ENCODE assay signal across 27 cellular contexts in genomic region chr10:130422366-130423324, GRCh38.
"Had no signal": no experiment of that assay in that cellular context is flagged by ENCODE, and none has a peak within 500 bp of the region (broad histone marks: within the 10 kb centered on the region; RNA-seq: fewer than 3 reads in every experiment).

No MANE protein-coding gene starts in this region.

- ATAC-seq: activated CD8-positive, alpha-beta T cell treated with anti-CD3 and anti-CD28 coated beads for 36 hours; activated naive CD4-positive, alpha-beta T cell treated with anti-CD3 and anti-CD28 coated beads, Interleukin-2, amount 50 U/mL, for 72 hours; gastrocnemius medialis; left ventricle myocardium superior; pancreas; right cardiac atrium; T-helper 17 cell had no signal

- DNase-seq: activated B cell treated with CpG ODN at 0.5 μM for 24 hours; activated CD4-positive, alpha-beta T cell treated with anti-CD3 and anti-CD28 coated beads, Interleukin-2, amount 50 U/mL, for 1 hour; activated CD8-positive, alpha-beta T cell treated with anti-CD3 and anti-CD28 coated beads for 36 hours; activated naive CD4-positive, alpha-beta T cell; activated T-cell treated with anti-CD3 and anti-CD28 coated beads, Interleukin-2, amount 50 U/mL, for 48 hours; central memory CD4-positive, alpha-beta T cell; effector CD4-positive, alpha-beta T cell; gastrocnemius medialis; glutamatergic neuron; left ventricle myocardium superior; mammary epithelial cell; naive B cell; nephron progenitor cell; pancreas; right cardiac atrium; stimulated activated CD4-positive, alpha-beta T cell treated with anti-CD3 and anti-CD28 coated beads, Interleukin-15, amount 100 ng/mL, for 24 hours; stimulated activated naive CD4-positive, alpha-beta T cell treated with Interleukin-2 at 50 U/mL for 16 hours; T-helper 17 cell had no signal

- H3K4me1 Mint-ChIP-seq: activated B cell treated with CpG ODN at 0.5 μM for 24 hours, naive B cell had no signal

- H3K4me1 ChIP-seq: breast epithelium, gastrocnemius medialis, pancreas, tibial nerve had no signal

- H3K27me3 Mint-ChIP-seq: activated B cell treated with CpG ODN at 0.5 μM for 24 hours; activated CD8-positive, alpha-beta T cell treated with anti-CD3 and anti-CD28 coated beads for 36 hours; dendritic cell treated with granulocyte-macrophage colony-stimulating factor and Interleukin-4, amounts not matched to agents 40 ng/mL and 50 ng/mL, for 4 days had no signal

- FAIRE-seq: endometrium, islet of Langerhans, pancreas had no signal

- H3K4me3 ChIP-seq: breast epithelium, gastrocnemius medialis, pancreas, tibial nerve had no signal

- H3K27ac Mint-ChIP-seq: activated B cell treated with CpG ODN at 0.5 μM for 24 hours; activated CD8-positive, alpha-beta T cell treated with anti-CD3 and anti-CD28 coated beads for 36 hours; activated naive CD4-positive, alpha-beta T cell treated with anti-CD3 and anti-CD28 coated beads, Interleukin-2, amount 50 U/mL, for 72 hours; activated T-helper 2 cell treated with anti-CD3 and anti-CD28 coated beads, Interferon-gamma antibody, Interleukin-2, Interleukin-4, amounts not matched to agents 10 μg/mL and 5 μg/mL and 100 μg/mL, durations not matched to agents 14 hours and 24 hours and 36 hours; dendritic cell treated with granulocyte-macrophage colony-stimulating factor and Interleukin-4, amounts not matched to agents 40 ng/mL and 50 ng/mL, for 4 days; mesothelial cell of epicardium; naive B cell; nephron progenitor cell; T-helper 17 cell had no signal

- H3K27ac ChIP-seq: breast epithelium, epithelial cell of prostate, gastrocnemius medialis, pancreas, tibial nerve had no signal

- H3K9me3 Mint-ChIP-seq: activated B cell treated with CpG ODN at 0.5 μM for 24 hours; activated CD8-positive, alpha-beta T cell treated with anti-CD3 and anti-CD28 coated beads for 36 hours; activated naive CD4-positive, alpha-beta T cell treated with anti-CD3 and anti-CD28 coated beads, Interleukin-2, amount 50 U/mL, for 72 hours; activated T-helper 2 cell treated with anti-CD3 and anti-CD28 coated beads, Interferon-gamma antibody, Interleukin-2, Interleukin-4, amounts not matched to agents 10 μg/mL and 5 μg/mL and 100 μg/mL, durations not matched to agents 14 hours and 24 hours and 36 hours; dendritic cell treated with granulocyte-macrophage colony-stimulating factor and Interleukin-4, amounts not matched to agents 40 ng/mL and 50 ng/mL, for 4 days; mesothelial cell of epicardium; nephron progenitor cell had no signal

- H3K27me3 ChIP-seq: breast epithelium, gastrocnemius medialis, pancreas, tibial nerve had no signal

- H3K4me3 Mint-ChIP-seq: activated B cell treated with CpG ODN at 0.5 μM for 24 hours; activated CD8-positive, alpha-beta T cell treated with anti-CD3 and anti-CD28 coated beads for 36 hours; dendritic cell treated with granulocyte-macrophage colony-stimulating factor and Interleukin-4, amounts not matched to agents 40 ng/mL and 50 ng/mL, for 4 days; mesothelial cell of epicardium; naive B cell; nephron progenitor cell; T-helper 17 cell had no signal

- H3K36me3 Mint-ChIP-seq: activated naive CD4-positive, alpha-beta T cell treated with anti-CD3 and anti-CD28 coated beads, Interleukin-2, amount 50 U/mL, for 72 hours; mesothelial cell of epicardium; naive B cell had no signal

- H3K36me3 ChIP-seq: breast epithelium, gastrocnemius medialis, pancreas, tibial nerve had no signal

- H3K9me3 ChIP-seq: breast epithelium, gastrocnemius medialis, pancreas had no signal
